9 cellular contexts compared by ENCODE assay signal in genomic region chr17:4175921-4176802, GRCh38. TPM values are rescaled to one million over a fixed set of nuclear protein-coding genes. Genes with fewer than 3 reads are reported as not detected.
DNase-seq lines count a peak whose midpoint lies in the region; ATAC-seq, FAIRE-seq and TF ChIP-seq lines count a peak whose summit lies in the region.
"Had no signal": no experiment of that assay in that cellular context is flagged by ENCODE, and none has a peak within 500 bp of the region (broad histone marks: within the 10 kb centered on the region; RNA-seq: fewer than 3 reads in every experiment).

No MANE protein-coding gene starts in this region.

- no peaks in the 10 kb centered on the region for H3K27me3 ChIP-seq in gastrocnemius medialis
- H3K27me3 ChIP-seq in left lung, result no peaks in the 10 kb centered on the region
- H3K27me3 ChIP-seq: breast epithelium had no signal

- no peak for TF ChIP-seq CTCF in A549 (IDR thresholded peaks at IDR 0.05)
- TF ChIP-seq CTCF in gastrocnemius medialis (IDR thresholded peaks at IDR 0.05 in 4 of 5, conservative IDR thresholded peaks at IDR 0.05 in 1 of 5), result no peak
- no peak for TF ChIP-seq CTCF in left lung (IDR thresholded peaks at IDR 0.05)

- 96% methylated on average over 25 of the region's 25 CpGs for WGBS in A549 (ENCODE audit: missing lambda C conversion rate)

- peaks cover 52% of the 10 kb centered on the region for H3K4me1 Mint-ChIP-seq in activated naive CD4-positive, alpha-beta T cell treated with anti-CD3 and anti-CD28 coated beads for 36 hours (ENCODE audit: low read depth)
- H3K4me1 Mint-ChIP-seq in naive thymus-derived CD8-positive, alpha-beta T cell, result peaks cover 30 to 69% (median 54%) of the 10 kb centered on the region in 4 donors

- in situ Hi-C loops in gastrocnemius medialis (cut with MboI; ENCODE audit: low sequenced_read_pairs in 4 of 4) (no loop called here), KBM-7 (cut with MboI; ENCODE audit: low pct_unique_long_range_greater_than_20kb, low sequenced_read_pairs) (no loop called here)

- TF ChIP-seq RAD21 in A549 (conservative IDR thresholded peaks at IDR 0.05 in 1 of 2, IDR thresholded peaks at IDR 0.05 in 1 of 2), result no peak

- POLR2A ChIA-PET in A549 (lab: Yijun Ruan, JAX), result no interaction called here
- POLR2A ChIA-PET in naive thymus-derived CD8-positive, alpha-beta T cell (lab: Charles Lee), result interaction anchor here (0.6 to 7.1 kb wide), 11 partner anchors 9 to 538 kb away, joined by 3 to 117 read pairs (median 4); partner anchors contain the start of genes CYB5D2, NCBP3 and ZZEF1

- peak overlapping the region; percentile 95 for H3K27ac Mint-ChIP-seq in activated naive CD4-positive, alpha-beta T cell treated with anti-CD3 and anti-CD28 coated beads for 36 hours
- H3K27ac Mint-ChIP-seq in naive thymus-derived CD8-positive, alpha-beta T cell, result peak overlapping the region; percentile 89 to 99 (median 97)

- TF ChIP-seq POLR2A in A549 (IDR thresholded peaks at IDR 0.05; ENCODE audit: low read length) (no peak), gastrocnemius medialis (IDR thresholded peaks at IDR 0.05) (no peak)

- intact Hi-C loops in activated naive CD4-positive, alpha-beta T cell treated with anti-CD3 and anti-CD28 coated beads for 36 hours (cut with micrococcal nuclease), result loop anchor here (1.0 kb wide), 1 partner anchor 33 kb away; the partner anchor contains the start of genes CYB5D2 and ZZEF1
- intact Hi-C loops in gastrocnemius medialis (cut with DNase I; ENCODE audit: low total_unique reads) (no loop called here), left lung (cut with DNase I) (no loop called here)

- H3K4me3 Mint-ChIP-seq in activated naive CD4-positive, alpha-beta T cell treated with anti-CD3 and anti-CD28 coated beads for 36 hours, result peak overlapping the region; percentile 50
- H3K4me3 Mint-ChIP-seq in naive thymus-derived CD8-positive, alpha-beta T cell, result peak overlapping the region; percentile 67 to 96 (median 85)

- FAIRE-seq in A549 (lab: Jason Lieb, UNC), result no peak

- no peaks in the 10 kb centered on the region for H3K4me1 ChIP-seq in A549
- H3K4me1 ChIP-seq in gastrocnemius medialis, result no peaks in the 10 kb centered on the region
- peaks cover 0 to 3% of the 10 kb centered on the region in 2 donors for H3K4me1 ChIP-seq in left lung
- H3K4me1 ChIP-seq: breast epithelium had no signal

- TF ChIP-seq EP300 in A549 (IDR thresholded peaks at IDR 0.05), result no peak

- H3K9me3 Mint-ChIP-seq in activated naive CD4-positive, alpha-beta T cell treated with anti-CD3 and anti-CD28 coated beads for 36 hours, result no peaks in the 10 kb centered on the region
- no peaks in the 10 kb centered on the region for H3K9me3 Mint-ChIP-seq in naive thymus-derived CD8-positive, alpha-beta T cell

- no peak for ATAC-seq in A549
- peak; percentile 85 to 88 for ATAC-seq in naive thymus-derived CD8-positive, alpha-beta T cell
- no peak for ATAC-seq in GM19023 (IDR thresholded peaks at IDR 0.05; ENCODE audit: unreplicated experiment)
- ATAC-seq in gastrocnemius medialis, result no peak
- no peak for ATAC-seq in left lung

- DNase-seq in A549 (ENCODE audit: low read depth in 1 of 2, low spot score in 1 of 2), result no peak
- DNase-seq in SK-N-MC (ENCODE audit: low read depth, low spot score), result no peak
- DNase-seq in activated naive CD4-positive, alpha-beta T cell treated with anti-CD3 and anti-CD28 coated beads for 36 hours, result peak; percentile 59
- DNase-seq in naive thymus-derived CD8-positive, alpha-beta T cell, result peak in 9 of 10 donors; percentile 17 to 74 (median 47)
- no peak for DNase-seq in gastrocnemius medialis
- no peak for DNase-seq in left lung
- no peak for DNase-seq in KBM-7

- H3K27ac ChIP-seq in A549, result no peak overlapping the region
- H3K27ac ChIP-seq in SK-N-MC, result peak overlapping the region; percentile 37; the same call in 1 of the 2 replicates
- no peak overlapping the region for H3K27ac ChIP-seq in gastrocnemius medialis
- H3K27ac ChIP-seq in left lung, result no peak overlapping the region

- no peaks in the 10 kb centered on the region for H3K27me3 Mint-ChIP-seq in activated naive CD4-positive, alpha-beta T cell treated with anti-CD3 and anti-CD28 coated beads for 36 hours (ENCODE audit: low read depth)
- no peaks in the 10 kb centered on the region for H3K27me3 Mint-ChIP-seq in naive thymus-derived CD8-positive, alpha-beta T cell

- H3K4me2 ChIP-seq in A549, result no peak overlapping the region

- no peak overlapping the region for H3K9ac ChIP-seq in SK-N-MC (ENCODE audit: insufficient read length)

- H3K36me3 Mint-ChIP-seq in activated naive CD4-positive, alpha-beta T cell treated with anti-CD3 and anti-CD28 coated beads for 36 hours (ENCODE audit: low read depth), result peaks cover 58% of the 10 kb centered on the region
- H3K36me3 Mint-ChIP-seq in naive thymus-derived CD8-positive, alpha-beta T cell, result peaks cover 0 to 70% (median 29%) of the 10 kb centered on the region in 3 donors

- H3K36me3 ChIP-seq in SK-N-MC (ENCODE audit: insufficient read depth, low read length) (peaks cover 87% of the 10 kb centered on the region), gastrocnemius medialis (peaks cover 5 to 96% of the 10 kb centered on the region in 2 donors), left lung (peaks cover 3 to 100% of the 10 kb centered on the region in 2 donors)

- H3K4me3 ChIP-seq in A549, result no peak overlapping the region
- H3K4me3 ChIP-seq in SK-N-MC, result no peak overlapping the region
- no peak overlapping the region for H3K4me3 ChIP-seq in gastrocnemius medialis
- H3K4me3 ChIP-seq in left lung, result no peak overlapping the region
- H3K4me3 ChIP-seq: breast epithelium had no signal

- H3K9me3 ChIP-seq in A549 (no peaks in the 10 kb centered on the region), SK-N-MC (ENCODE audit: low read depth, low read length) (no peaks in the 10 kb centered on the region), gastrocnemius medialis (no peaks in the 10 kb centered on the region), left lung (no peaks in the 10 kb centered on the region)
- H3K9me3 ChIP-seq: breast epithelium had no signal

- CTCF ChIA-PET in A549 (lab: Yijun Ruan, JAX), result interaction anchor here (1.2 to 7.9 kb wide), 4 partner anchors 13 to 49 kb away, joined by 3 to 45 read pairs (median 8); no protein-coding TSS in a partner anchor
- CTCF ChIA-PET in activated naive CD4-positive, alpha-beta T cell treated with anti-CD3 and anti-CD28 coated beads for 36 hours (lab: Charles Lee), result interaction anchor here (0.6 to 1.6 kb wide), 3 partner anchors 14 to 317 kb away, joined by 3 to 5 read pairs (median 3); no protein-coding TSS in a partner anchor

TF ChIP-seq in A549, 52 proteins besides CTCF, POLR2A, EP300 and RAD21:
- TF ChIP-seq MAFK (IDR thresholded peaks at IDR 0.05; ENCODE audit: partially characterized antibody), result peak; percentile 16
- TF ChIP-seq FOSB (CRISPR knock-in tag; IDR thresholded peaks at IDR 0.05), result no peak
TF ChIP-seq in A549: peak in this region for 1.

RNA-seq across cellular contexts. Expression of gene CYB5D2, which starts 33.2 kb away (rescaled TPM):
- 19.4 and 21.2 TPM in 2 replicates for polyA plus RNA-seq in A549 (2011; rRNA removed)
- polyA plus RNA-seq in A549 (2012; cell fraction: cytosol; rRNA removed), result 19.2 and 21.9 TPM in 2 replicates
- polyA plus RNA-seq in A549 (2012; cell fraction: nucleus; rRNA removed), result 12.0 and 17.9 TPM in 2 replicates
- 15.7 to 22.0 TPM (median 19.4 TPM) in 3 replicates for polyA plus RNA-seq in A549 (2017; fragmentation: RNase III; extraction: RNeasy Plus Mini Kit Qiagen cat#74134 plus additional on column Dnase treatment)
- polyA minus RNA-seq in A549 (2011; rRNA and poly(A)+ RNA removed), result 18.9 and 21.3 TPM in 2 replicates
- total RNA-seq in activated naive CD4-positive, alpha-beta T cell treated with anti-CD3 and anti-CD28 coated beads for 36 hours, result 1 to 10 TPM; 7.2 to 8.1 TPM
- 10 to 100 TPM; 11.1 to 13.0 TPM for total RNA-seq in naive thymus-derived CD8-positive, alpha-beta T cell
- polyA plus RNA-seq in naive thymus-derived CD8-positive, alpha-beta T cell, result 10 to 100 TPM; 13.7 to 17.3 (median 17.1) TPM
- 10 to 100 TPM in 3 of 4 donors, 1 to 10 TPM in 1; 9.5 to 24.0 (median 18.6) TPM for total RNA-seq in gastrocnemius medialis
- 10 to 100 TPM in 1 of 2 donors, 1 to 10 TPM in 1; 9.4 to 11.0 TPM for total RNA-seq in left lung

RNA-seq across cellular contexts. Expression of gene ZZEF1, which starts 33.3 kb away (rescaled TPM):
- polyA plus RNA-seq in A549 (2011; rRNA removed), result 22.2 and 36.1 TPM in 2 replicates
- polyA plus RNA-seq in A549 (2012; cell fraction: cytosol; rRNA removed), result 8.6 and 10.8 TPM in 2 replicates
- polyA plus RNA-seq in A549 (2012; cell fraction: nucleus; rRNA removed), result 26.5 and 32.1 TPM in 2 replicates
- 10.6 to 13.6 TPM (median 11.7 TPM) in 3 replicates for polyA plus RNA-seq in A549 (2017; fragmentation: RNase III; extraction: RNeasy Plus Mini Kit Qiagen cat#74134 plus additional on column Dnase treatment)
- polyA minus RNA-seq in A549 (2011; rRNA and poly(A)+ RNA removed), result 121 and 132 TPM in 2 replicates
- 10 to 100 TPM; 35.4 to 37.2 TPM for total RNA-seq in activated naive CD4-positive, alpha-beta T cell treated with anti-CD3 and anti-CD28 coated beads for 36 hours
- 10 to 100 TPM; 89.2 to 91.2 TPM for total RNA-seq in naive thymus-derived CD8-positive, alpha-beta T cell
- polyA plus RNA-seq in naive thymus-derived CD8-positive, alpha-beta T cell, result 1 to 10 TPM; 3.5 to 7.5 (median 3.7) TPM
- total RNA-seq in gastrocnemius medialis, result 10 to 100 TPM; 66.9 to 84.6 (median 73.5) TPM
- total RNA-seq in left lung, result 10 to 100 TPM; 39.2 to 56.7 TPM

Comparison
In these comparisons a context has a peak if more than half of its experiments do, and no peak if none do; other contexts are left out.
1. ATAC-seq: peak in naive thymus-derived CD8-positive, alpha-beta T cell (2 of 2); none in A549 (0 of 2), GM19023 (single experiment), gastrocnemius medialis (0 of 2) and left lung (single experiment).
2. DNase-seq: peak in activated naive CD4-positive, alpha-beta T cell treated with anti-CD3 and anti-CD28 coated beads for 36 hours (single experiment) and naive thymus-derived CD8-positive, alpha-beta T cell (9 of 10); none in A549 (0 of 2), SK-N-MC (single experiment), gastrocnemius medialis (0 of 2), left lung (0 of 2) and KBM-7 (single experiment).